In genomic region chr6:134468633-134469032, GRCh38 we compare ENCODE assay signal across 17 cellular contexts.
DNase-seq lines count a peak whose midpoint lies in the region; ATAC-seq and TF ChIP-seq lines count a peak whose summit lies in the region.
"Had no signal": no experiment of that assay in that cellular context is flagged by ENCODE, and none has a peak within 500 bp of the region (broad histone marks: within the 10 kb centered on the region; RNA-seq: fewer than 3 reads in every experiment).

No MANE protein-coding gene starts in this region.

- H3K9me3 Mint-ChIP-seq in GM23338 = no peaks in the 10 kb centered on the region
- H3K9me3 Mint-ChIP-seq: activated T-helper 2 cell treated with anti-CD3 and anti-CD28 coated beads, Interferon-gamma antibody, Interleukin-2, Interleukin-4, amounts not matched to agents 10 μg/mL and 5 μg/mL and 100 μg/mL, durations not matched to agents 14 hours and 24 hours and 36 hours; HFFc6; nephron progenitor cell had no signal

- peaks cover 3% of the 10 kb centered on the region; the same call in 1 of the 3 replicates for H3K4me1 Mint-ChIP-seq in GM23338

- ATAC-seq in GM23338 (no peak), GM21737 (IDR thresholded peaks at IDR 0.05; ENCODE audit: unreplicated experiment) (no peak), HG03135 (IDR thresholded peaks at IDR 0.05; ENCODE audit: unreplicated experiment) (no peak)
- ATAC-seq: activated CD4-positive, alpha-beta T cell treated with anti-CD3 and anti-CD28 coated beads for 36 hours had no signal

- H3K27ac ChIP-seq in GM23338 (ENCODE audit: low read depth) (no peak overlapping the region), caudate nucleus (ENCODE audit: low read depth, low read length) (peak overlapping the region; percentile 54)
- H3K27ac ChIP-seq: cardiac muscle cell had no signal

- TF ChIP-seq CTCF in GM23338 (conservative IDR thresholded peaks at IDR 0.05; ENCODE audit: low read depth in 2 of 2) = no peak

- H3K4me2 ChIP-seq in GM23338 = no peak overlapping the region

- H3K4me1 ChIP-seq in GM23338 (ENCODE audit: insufficient read depth) = no peaks in the 10 kb centered on the region
- H3K4me1 ChIP-seq in HAP-1 = no peaks in the 10 kb centered on the region; the same call in 1 of the 2 replicates

- H3K9me2 ChIP-seq in GM23338 (ENCODE audit: insufficient read depth) = no peaks in the 10 kb centered on the region

- H3K27me3 Mint-ChIP-seq in GM23338 (ENCODE audit: insufficient read depth, low read depth, poor library complexity) = peaks cover 2% of the 10 kb centered on the region
- H3K27me3 Mint-ChIP-seq: activated CD4-positive, alpha-beta T cell treated with anti-CD3 and anti-CD28 coated beads for 36 hours had no signal

- H3K36me3 ChIP-seq in GM23338 (ENCODE audit: insufficient read depth) (no peaks in the 10 kb centered on the region), HAP-1 (replicated peaks) (no peaks in the 10 kb centered on the region)
- H3K36me3 ChIP-seq: cardiac muscle cell had no signal

- no peak overlapping the region for H3K27ac Mint-ChIP-seq in GM23338
- H3K27ac Mint-ChIP-seq: activated CD4-positive, alpha-beta T cell treated with anti-CD3 and anti-CD28 coated beads for 36 hours; activated T-helper 2 cell treated with anti-CD3 and anti-CD28 coated beads, Interferon-gamma antibody, Interleukin-2, Interleukin-4, amounts not matched to agents 10 μg/mL and 5 μg/mL and 100 μg/mL, durations not matched to agents 14 hours and 24 hours and 36 hours; HFFc6 had no signal

- H3K4me3 Mint-ChIP-seq in GM23338 = no peak overlapping the region
- H3K4me3 Mint-ChIP-seq: activated CD4-positive, alpha-beta T cell treated with anti-CD3 and anti-CD28 coated beads for 36 hours; HFFc6; nephron progenitor cell had no signal

- peak overlapping the region; percentile 33; the same call in 1 of the 2 replicates for H2AFZ ChIP-seq in GM23338

- no peak for DNase-seq in GM23338 (ENCODE audit: low spot score)
- peak; percentile 59 for DNase-seq in NCI-H1092 treated with DMSO at 0.1 percent for 48 hours (lab: John Stamatoyannopoulos, UW)
- DNase-seq in caudate nucleus (lab: John Stamatoyannopoulos, UW) = peak in 2 of 61 donors; percentile 9 to 26
- peak; percentile 44 for DNase-seq in putamen (ENCODE audit: low spot score)
- no peak for DNase-seq in HAP-1 (ENCODE audit: low spot score in 2 of 2)
- DNase-seq: activated CD4-positive, alpha-beta T cell treated with anti-CD3 and anti-CD28 coated beads for 36 hours; AML-193; foreskin melanocyte; HFFc6; KG1; nephron progenitor cell; RPMI8226; SW 1271 had no signal

- no peaks in the 10 kb centered on the region for H3K9me3 ChIP-seq in HAP-1

- H3K4me3 ChIP-seq in GM23338 (no peak overlapping the region), HAP-1 (no peak overlapping the region)
- H3K4me3 ChIP-seq: cardiac muscle cell had no signal

- H3K36me3 Mint-ChIP-seq in GM23338 (ENCODE audit: low read depth) = no peaks in the 10 kb centered on the region

- H3K79me2 ChIP-seq in GM23338 (replicated peaks; ENCODE audit: insufficient read depth) = no peaks in the 10 kb centered on the region

- in situ Hi-C loops in HAP-1 (cut with MboI; ENCODE audit: low sequenced_read_pairs) = no loop called here

- H3F3A ChIP-seq in GM23338 (replicated peaks; ENCODE audit: low read depth) = no peaks in the 10 kb centered on the region

- no peaks in the 10 kb centered on the region for H3K27me3 ChIP-seq in GM23338 (ENCODE audit: insufficient read depth)
- H3K27me3 ChIP-seq in HAP-1 (ENCODE audit: low read depth) = no peaks in the 10 kb centered on the region
- H3K27me3 ChIP-seq: cardiac muscle cell had no signal

- H4K20me1 ChIP-seq in GM23338 (replicated peaks; ENCODE audit: insufficient read depth) = no peaks in the 10 kb centered on the region

TF ChIP-seq in GM23338, 12 proteins besides CTCF, POLR2A, EP300 and RAD21 (continues in another document):
- TF ChIP-seq EZH2phosphoT487 (IDR thresholded peaks at IDR 0.05; ENCODE audit: unreplicated experiment) (no peak), POLR2AphosphoS5 (IDR thresholded peaks at IDR 0.05; ENCODE audit: low read depth) (no peak), NANOG (IDR thresholded peaks at IDR 0.05; ENCODE audit: borderline replicate concordance) (no peak), REST (IDR thresholded peaks at IDR 0.05; ENCODE audit: unreplicated experiment) (no peak), ZNF114 (CRISPR knock-in tag; IDR thresholded peaks at IDR 0.05) (no peak), EZH2 (IDR thresholded peaks at IDR 0.05; ENCODE audit: low read depth, unreplicated experiment) (no peak), ZNF462 (CRISPR knock-in tag; IDR thresholded peaks at IDR 0.05) (no peak)

Comparison
In these comparisons a context has a peak if more than half of its experiments do, and no peak if none do; other contexts are left out.
1. DNase-seq: peak in NCI-H1092 treated with DMSO at 0.1 percent for 48 hours (single experiment) and putamen (single experiment); none in GM23338 (single experiment) and HAP-1 (0 of 2).